Comparison of ENCODE assay signal across 1 cellular context in genomic region chr6:152223622-152224021, GRCh38.
TF ChIP-seq lines count a peak whose summit lies in the region.

No MANE protein-coding gene starts in this region.

TF ChIP-seq in HepG2, 621 proteins besides CTCF, POLR2A, EP300 and RAD21 (continued from another document):
- TF ChIP-seq THAP9 (CRISPR knock-in tag; IDR thresholded peaks at IDR 0.05; ENCODE audit: borderline replicate concordance) (no peak), ARID5B (CRISPR knock-in tag; IDR thresholded peaks at IDR 0.05) (no peak), KAT2B (IDR thresholded peaks at IDR 0.05; ENCODE audit: borderline replicate concordance, low read depth, low read length) (no peak), CREB3 (CRISPR knock-in tag; IDR thresholded peaks at IDR 0.05) (no peak), TBX3 (IDR thresholded peaks at IDR 0.05; ENCODE audit: borderline replicate concordance) (no peak), SATB2 (CRISPR knock-in tag; IDR thresholded peaks at IDR 0.05) (no peak), ZNF282 (IDR thresholded peaks at IDR 0.05; ENCODE audit: partially characterized antibody) (no peak), ZNF10 (CRISPR knock-in tag; IDR thresholded peaks at IDR 0.05; ENCODE audit: borderline replicate concordance, low read depth) (no peak), ZMAT5 (CRISPR knock-in tag; IDR thresholded peaks at IDR 0.05; ENCODE audit: borderline replicate concordance, low read depth) (no peak), TMF1 (CRISPR knock-in tag; IDR thresholded peaks at IDR 0.05; ENCODE audit: low read depth) (no peak)
